Comparison of ENCODE assay signal across 25 cellular contexts in genomic region chr6:123117145-123117908, GRCh38.
"Had no signal": no experiment of that assay in that cellular context is flagged by ENCODE, and none has a peak within 500 bp of the region (broad histone marks: within the 10 kb centered on the region; RNA-seq: fewer than 3 reads in every experiment).

No MANE protein-coding gene starts in this region.

- H3K27ac Mint-ChIP-seq: endodermal cell; immature natural killer cell; memory B cell; mesothelial cell of epicardium; natural killer cell; neural progenitor cell; progenitor cell of endocrine pancreas; stimulated activated effector memory CD8-positive, alpha-beta T cell treated with anti-CD3 and anti-CD28 coated beads, Interleukin-12 subunit alpha, Interleukin-12 subunit beta, amount 100 ng/mL, for 72 hours; stimulated activated naive CD8-positive, alpha-beta T cell treated with anti-CD3 and anti-CD28 coated beads, Interleukin-15, Interleukin-2, amounts not matched to agents 100 ng/mL and 50 ng/mL, for 24 hours had no signal

- H3K4me3 Mint-ChIP-seq: endodermal cell; immature natural killer cell; memory B cell; mesothelial cell of epicardium; natural killer cell; neural progenitor cell; stimulated activated effector memory CD8-positive, alpha-beta T cell treated with anti-CD3 and anti-CD28 coated beads, Interleukin-12 subunit alpha, Interleukin-12 subunit beta, amount 100 ng/mL, for 72 hours; stimulated activated naive CD8-positive, alpha-beta T cell treated with anti-CD3 and anti-CD28 coated beads, Interleukin-15, Interleukin-2, amounts not matched to agents 100 ng/mL and 50 ng/mL, for 24 hours had no signal

- H2AFZ ChIP-seq: neural progenitor cell had no signal

- H3K4me2 ChIP-seq: neural progenitor cell, smooth muscle cell had no signal

- H3K27me3 ChIP-seq: foreskin keratinocyte, neural progenitor cell, pancreas, tibial artery, upper lobe of left lung, uterus had no signal

- H3K4me1 ChIP-seq: foreskin keratinocyte, left ventricle myocardium inferior, lower lobe of right lung, neural progenitor cell, pancreas, tibial artery, upper lobe of left lung, uterus had no signal

- ATAC-seq: foreskin keratinocyte; left cardiac atrium; lower lobe of right lung; natural killer cell; pancreas; right cardiac atrium; stimulated activated effector memory CD8-positive, alpha-beta T cell treated with anti-CD3 and anti-CD28 coated beads, Interleukin-12 subunit alpha, Interleukin-12 subunit beta, amount 100 ng/mL, for 72 hours had no signal

- H3K36me3 Mint-ChIP-seq: immature natural killer cell; memory B cell; mesothelial cell of epicardium; natural killer cell; neural progenitor cell; stimulated activated effector memory CD8-positive, alpha-beta T cell treated with anti-CD3 and anti-CD28 coated beads, Interleukin-12 subunit alpha, Interleukin-12 subunit beta, amount 100 ng/mL, for 72 hours had no signal

- FAIRE-seq: endothelial cell of umbilical vein, keratinocyte, pancreas had no signal

- H3K36me3 ChIP-seq: left ventricle myocardium inferior, lower lobe of right lung, neural progenitor cell, pancreas, tibial artery, upper lobe of left lung, uterus had no signal

- H3K27ac ChIP-seq: foreskin keratinocyte, left ventricle myocardium inferior, lower lobe of right lung, neural progenitor cell, pancreas, tibial artery, upper lobe of left lung, uterus had no signal

- H3K27me3 Mint-ChIP-seq: memory B cell; progenitor cell of endocrine pancreas; stimulated activated naive CD8-positive, alpha-beta T cell treated with anti-CD3 and anti-CD28 coated beads, Interleukin-15, Interleukin-2, amounts not matched to agents 100 ng/mL and 50 ng/mL, for 24 hours had no signal

- H3K9ac ChIP-seq: neural progenitor cell had no signal

- H3K4me1 Mint-ChIP-seq: endodermal cell; immature natural killer cell; memory B cell; mesothelial cell of epicardium; natural killer cell; neural progenitor cell; stimulated activated effector memory CD8-positive, alpha-beta T cell treated with anti-CD3 and anti-CD28 coated beads, Interleukin-12 subunit alpha, Interleukin-12 subunit beta, amount 100 ng/mL, for 72 hours had no signal

- H3K4me3 ChIP-seq: left ventricle myocardium inferior, lower lobe of right lung, neural progenitor cell, pancreas, smooth muscle cell, tibial artery, upper lobe of left lung, uterus had no signal

- H3K9me3 Mint-ChIP-seq: endodermal cell, mesothelial cell of epicardium, neural progenitor cell had no signal

- DNase-seq: effector CD4-positive, alpha-beta T cell; endodermal cell; foreskin keratinocyte; immature natural killer cell; left cardiac atrium; left ventricle myocardium inferior; lower lobe of right lung; natural killer cell; nucleus accumbens; pancreas; right cardiac atrium; stimulated activated CD4-positive, alpha-beta T cell treated with anti-CD3 and anti-CD28 coated beads, Interleukin-2, amount 100 ng/mL, for 48 hours; stimulated activated CD8-positive, alpha-beta memory T cell treated with anti-CD3 and anti-CD28 coated beads, Interleukin-4, amount 100 ng/mL, for 48 hours; tibial artery; uterus had no signal

- H3K9me3 ChIP-seq: left ventricle myocardium inferior, lower lobe of right lung, pancreas, tibial artery, upper lobe of left lung, uterus had no signal
